In genomic region chrX:10341309-10341708, GRCh38 we compare ENCODE assay signal across 1 cellular context.
TF ChIP-seq lines count a peak whose summit lies in the region.

No MANE protein-coding gene starts in this region.

TF ChIP-seq in WTC11, 78 proteins besides CTCF, POLR2A, EP300 and RAD21 (continued from another document):
- TF ChIP-seq ZNF219 (CRISPR knock-in tag; IDR thresholded peaks at IDR 0.05; ENCODE audit: borderline replicate concordance) (no peak), IRF1 (CRISPR knock-in tag; IDR thresholded peaks at IDR 0.05) (no peak), ATF2 (CRISPR knock-in tag; IDR thresholded peaks at IDR 0.05; ENCODE audit: borderline replicate concordance, low read depth) (no peak), GRHL2 (CRISPR knock-in tag; IDR thresholded peaks at IDR 0.05; ENCODE audit: insufficient replicate concordance, severe bottlenecking) (no peak), CBFB (CRISPR knock-in tag; IDR thresholded peaks at IDR 0.05; ENCODE audit: low read depth) (no peak), AFF4 (CRISPR knock-in tag; IDR thresholded peaks at IDR 0.05; ENCODE audit: borderline replicate concordance) (no peak), PREB (CRISPR knock-in tag; IDR thresholded peaks at IDR 0.05; ENCODE audit: borderline replicate concordance) (no peak), ATF1 (CRISPR knock-in tag; IDR thresholded peaks at IDR 0.05) (no peak), IRF2 (CRISPR knock-in tag; IDR thresholded peaks at IDR 0.05; ENCODE audit: borderline replicate concordance, low read depth) (no peak)
